In the genomic region with DNA sequence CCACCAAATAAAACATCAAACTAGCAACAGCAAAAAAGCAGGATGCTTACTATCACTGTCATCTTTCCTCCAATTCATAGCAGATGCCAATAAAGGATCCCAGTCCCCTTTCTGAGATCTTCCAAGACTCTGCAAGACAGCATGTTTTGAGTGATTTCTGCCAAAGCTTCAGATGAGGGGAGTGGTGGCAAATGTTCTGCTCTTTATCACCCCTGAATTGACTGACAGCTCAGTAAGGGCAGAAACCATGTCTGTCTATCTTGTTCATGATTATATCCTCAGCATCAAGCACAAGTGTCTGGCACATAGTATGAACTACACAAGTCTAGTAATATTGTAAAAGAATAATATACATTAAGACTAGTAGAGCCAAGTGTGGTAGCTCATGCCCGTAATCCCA, we compare ENCODE assay signal across 1 cellular context.
TF ChIP-seq lines count a peak whose summit lies in the region.

No MANE protein-coding gene starts in this region.

TF ChIP-seq in SK-N-SH, 30 proteins besides CTCF, POLR2A, EP300 and RAD21:
- TF ChIP-seq SIN3A (IDR thresholded peaks at IDR 0.05; ENCODE audit: borderline replicate concordance, low read depth, low read length) (no peak), RXRA (IDR thresholded peaks at IDR 0.05; ENCODE audit: borderline replicate concordance, low read depth) (no peak), NRF1 (IDR thresholded peaks at IDR 0.05; ENCODE audit: low read depth, low read length) (no peak), MEF2A (IDR thresholded peaks at IDR 0.05; ENCODE audit: borderline replicate concordance, low read depth) (no peak), GABPA (IDR thresholded peaks at IDR 0.05; ENCODE audit: low read depth) (no peak), CHD2 (IDR thresholded peaks at IDR 0.05; ENCODE audit: low read length, partially characterized antibody) (no peak), TAF1 (IDR thresholded peaks at IDR 0.05; ENCODE audit: borderline replicate concordance, low read depth, low read length) (no peak), MXI1 (IDR thresholded peaks at IDR 0.05; ENCODE audit: low read depth, low read length) (no peak), POLR2AphosphoS5 (IDR thresholded peaks at IDR 0.05; ENCODE audit: low read depth, low read length) (no peak)
- TF ChIP-seq, protein P1, sequence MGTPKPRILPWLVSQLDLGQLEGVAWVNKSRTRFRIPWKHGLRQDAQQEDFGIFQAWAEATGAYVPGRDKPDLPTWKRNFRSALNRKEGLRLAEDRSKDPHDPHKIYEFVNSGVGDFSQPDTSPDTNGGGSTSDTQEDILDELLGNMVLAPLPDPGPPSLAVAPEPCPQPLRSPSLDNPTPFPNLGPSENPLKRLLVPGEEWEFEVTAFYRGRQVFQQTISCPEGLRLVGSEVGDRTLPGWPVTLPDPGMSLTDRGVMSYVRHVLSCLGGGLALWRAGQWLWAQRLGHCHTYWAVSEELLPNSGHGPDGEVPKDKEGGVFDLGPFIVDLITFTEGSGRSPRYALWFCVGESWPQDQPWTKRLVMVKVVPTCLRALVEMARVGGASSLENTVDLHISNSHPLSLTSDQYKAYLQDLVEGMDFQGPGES (IDR thresholded peaks at IDR 0.05; ENCODE audit: low read depth, low read length) = no peak
- TF ChIP-seq, protein P2, sequence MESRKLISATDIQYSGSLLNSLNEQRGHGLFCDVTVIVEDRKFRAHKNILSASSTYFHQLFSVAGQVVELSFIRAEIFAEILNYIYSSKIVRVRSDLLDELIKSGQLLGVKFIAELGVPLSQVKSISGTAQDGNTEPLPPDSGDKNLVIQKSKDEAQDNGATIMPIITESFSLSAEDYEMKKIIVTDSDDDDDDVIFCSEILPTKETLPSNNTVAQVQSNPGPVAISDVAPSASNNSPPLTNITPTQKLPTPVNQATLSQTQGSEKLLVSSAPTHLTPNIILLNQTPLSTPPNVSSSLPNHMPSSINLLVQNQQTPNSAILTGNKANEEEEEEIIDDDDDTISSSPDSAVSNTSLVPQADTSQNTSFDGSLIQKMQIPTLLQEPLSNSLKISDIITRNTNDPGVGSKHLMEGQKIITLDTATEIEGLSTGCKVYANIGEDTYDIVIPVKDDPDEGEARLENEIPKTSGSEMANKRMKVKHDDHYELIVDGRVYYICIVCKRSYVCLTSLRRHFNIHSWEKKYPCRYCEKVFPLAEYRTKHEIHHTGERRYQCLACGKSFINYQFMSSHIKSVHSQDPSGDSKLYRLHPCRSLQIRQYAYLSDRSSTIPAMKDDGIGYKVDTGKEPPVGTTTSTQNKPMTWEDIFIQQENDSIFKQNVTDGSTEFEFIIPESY (IDR thresholded peaks at IDR 0.05; ENCODE audit: borderline replicate concordance, low read depth) = no peak
- TF ChIP-seq, protein P3, sequence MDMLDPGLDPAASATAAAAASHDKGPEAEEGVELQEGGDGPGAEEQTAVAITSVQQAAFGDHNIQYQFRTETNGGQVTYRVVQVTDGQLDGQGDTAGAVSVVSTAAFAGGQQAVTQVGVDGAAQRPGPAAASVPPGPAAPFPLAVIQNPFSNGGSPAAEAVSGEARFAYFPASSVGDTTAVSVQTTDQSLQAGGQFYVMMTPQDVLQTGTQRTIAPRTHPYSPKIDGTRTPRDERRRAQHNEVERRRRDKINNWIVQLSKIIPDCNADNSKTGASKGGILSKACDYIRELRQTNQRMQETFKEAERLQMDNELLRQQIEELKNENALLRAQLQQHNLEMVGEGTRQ (IDR thresholded peaks at IDR 0.05; ENCODE audit: borderline replicate concordance, low read depth, low read length) = no peak
- TF ChIP-seq, protein P4, sequence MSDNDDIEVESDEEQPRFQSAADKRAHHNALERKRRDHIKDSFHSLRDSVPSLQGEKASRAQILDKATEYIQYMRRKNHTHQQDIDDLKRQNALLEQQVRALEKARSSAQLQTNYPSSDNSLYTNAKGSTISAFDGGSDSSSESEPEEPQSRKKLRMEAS (IDR thresholded peaks at IDR 0.05; ENCODE audit: low read depth) = no peak
